8 cellular contexts compared by ENCODE assay signal in genomic region chr18:70490008-70490933, GRCh38.
DNase-seq lines count a peak whose midpoint lies in the region; FAIRE-seq and TF ChIP-seq lines count a peak whose summit lies in the region.

No MANE protein-coding gene starts in this region.

- TF ChIP-seq POLR2A in H54 (IDR thresholded peaks at IDR 0.05; ENCODE audit: low read depth, low read length) (no peak), tibial nerve (IDR thresholded peaks at IDR 0.05) (no peak)

- no peak overlapping the region for H3K4me3 Mint-ChIP-seq in activated CD4-positive, alpha-beta memory T cell treated with anti-CD3 and anti-CD28 coated beads for 36 hours
- H3K4me3 Mint-ChIP-seq in activated CD4-positive, alpha-beta memory T cell treated with anti-CD3 and anti-CD28 coated beads, Interleukin-2, amount 10 ng/mL, durations not matched to agents 7 days and 5 days: no peak overlapping the region

- no peaks in the 10 kb centered on the region for H3K36me3 Mint-ChIP-seq in activated CD4-positive, alpha-beta memory T cell treated with anti-CD3 and anti-CD28 coated beads for 36 hours
- H3K36me3 Mint-ChIP-seq in activated CD4-positive, alpha-beta memory T cell treated with anti-CD3 and anti-CD28 coated beads, Interleukin-2, amount 10 ng/mL, durations not matched to agents 7 days and 5 days (ENCODE audit: low read depth): no peaks in the 10 kb centered on the region

- peaks cover 0 to 4% (median 0%) of the 10 kb centered on the region in 4 donors for H3K4me1 ChIP-seq in tibial nerve

- TF ChIP-seq CTCF in dorsolateral prefrontal cortex (IDR thresholded peaks at IDR 0.05 in 54 of 56, conservative IDR thresholded peaks at IDR 0.05 in 2 of 56; ENCODE audit: low read depth in 1 of 56, partially characterized antibody in 56 of 56): peak; percentile 52 to 93 (median 77)
- TF ChIP-seq CTCF in tibial nerve (IDR thresholded peaks at IDR 0.05): peak; percentile 41 to 60 (median 48)

- no peaks in the 10 kb centered on the region for H3K9me3 ChIP-seq in tibial nerve

- POLR2A ChIA-PET in activated CD4-positive, alpha-beta memory T cell treated with anti-CD3 and anti-CD28 coated beads for 36 hours (lab: Charles Lee): no interaction called here
- POLR2A ChIA-PET in activated CD4-positive, alpha-beta memory T cell treated with anti-CD3 and anti-CD28 coated beads, Interleukin-2, amount 10 ng/mL, durations not matched to agents 7 days and 5 days (lab: Charles Lee): no interaction called here

- peak; percentile 21 for DNase-seq in activated CD4-positive, alpha-beta memory T cell treated with anti-CD3 and anti-CD28 coated beads for 36 hours
- no peak for DNase-seq in activated CD4-positive, alpha-beta memory T cell treated with anti-CD3 and anti-CD28 coated beads, Interleukin-2, amount 10 ng/mL, durations not matched to agents 7 days and 5 days
- DNase-seq in H54 (ENCODE audit: insufficient read length, low spot score) (no peak), NCI-H128 (lab: John Stamatoyannopoulos, UW; ENCODE audit: unreplicated experiment) (peak; percentile 59), SKM-1 treated with dmso at 0.1 percent for 144 hours (lab: John Stamatoyannopoulos, UW; ENCODE audit: unreplicated experiment) (peak; percentile 79), dorsolateral prefrontal cortex (peak in 3 of 10 donors; percentile 45 to 65 (median 54)), medulla oblongata (ENCODE audit: extremely low spot score) (peak; percentile 83), tibial nerve (ENCODE audit: low spot score in 2 of 2) (peak in 1 of 2 donors; percentile 59)

- FAIRE-seq in H54 (lab: Jason Lieb, UNC): peak; percentile 65

- no peaks in the 10 kb centered on the region for H3K4me1 Mint-ChIP-seq in activated CD4-positive, alpha-beta memory T cell treated with anti-CD3 and anti-CD28 coated beads for 36 hours (ENCODE audit: low read depth)
- H3K4me1 Mint-ChIP-seq in activated CD4-positive, alpha-beta memory T cell treated with anti-CD3 and anti-CD28 coated beads, Interleukin-2, amount 10 ng/mL, durations not matched to agents 7 days and 5 days: no peaks in the 10 kb centered on the region

- no peaks in the 10 kb centered on the region for H3K36me3 ChIP-seq in tibial nerve

- H3K27me3 ChIP-seq in dorsolateral prefrontal cortex (no peaks in the 10 kb centered on the region), tibial nerve (no peaks in the 10 kb centered on the region)

- intact Hi-C loops in activated CD4-positive, alpha-beta memory T cell treated with anti-CD3 and anti-CD28 coated beads for 36 hours (cut with micrococcal nuclease): no loop called here
- intact Hi-C loops in dorsolateral prefrontal cortex (cut with DNase I): loop anchor here in 1 of 2 donors (2.0 kb wide), 1 partner anchor 25 kb away; no protein-coding TSS in a partner anchor

- H3K27ac ChIP-seq in dorsolateral prefrontal cortex (peak overlapping the region in 15 of 59 donors; percentile 0 to 71 (median 21)), tibial nerve (peak overlapping the region in 1 of 4 donors; percentile 20)

- no peaks in the 10 kb centered on the region for H3K27me3 Mint-ChIP-seq in activated CD4-positive, alpha-beta memory T cell treated with anti-CD3 and anti-CD28 coated beads for 36 hours
- H3K27me3 Mint-ChIP-seq in activated CD4-positive, alpha-beta memory T cell treated with anti-CD3 and anti-CD28 coated beads, Interleukin-2, amount 10 ng/mL, durations not matched to agents 7 days and 5 days: peaks cover 3% of the 10 kb centered on the region

- H3K9me3 Mint-ChIP-seq in activated CD4-positive, alpha-beta memory T cell treated with anti-CD3 and anti-CD28 coated beads for 36 hours: no peaks in the 10 kb centered on the region
- H3K9me3 Mint-ChIP-seq in activated CD4-positive, alpha-beta memory T cell treated with anti-CD3 and anti-CD28 coated beads, Interleukin-2, amount 10 ng/mL, durations not matched to agents 7 days and 5 days: no peaks in the 10 kb centered on the region

- H3K4me3 ChIP-seq in dorsolateral prefrontal cortex: peak overlapping the region in 11 of 59 donors; percentile 6 to 35 (median 9)
- H3K4me3 ChIP-seq in tibial nerve: no peak overlapping the region

- peak in 1 of 2 donors; percentile 26 for TF ChIP-seq EP300 in tibial nerve (IDR thresholded peaks at IDR 0.05)

- no peak overlapping the region for H3K27ac Mint-ChIP-seq in activated CD4-positive, alpha-beta memory T cell treated with anti-CD3 and anti-CD28 coated beads for 36 hours
- H3K27ac Mint-ChIP-seq in activated CD4-positive, alpha-beta memory T cell treated with anti-CD3 and anti-CD28 coated beads, Interleukin-2, amount 10 ng/mL, durations not matched to agents 7 days and 5 days: no peak overlapping the region

- CTCF ChIA-PET in activated CD4-positive, alpha-beta memory T cell treated with anti-CD3 and anti-CD28 coated beads for 36 hours (lab: Charles Lee): interaction anchor here (0.6 to 3.6 kb wide), 21 partner anchors 9 to 1065 kb away, joined by 3 to 20 read pairs (median 3); no protein-coding TSS in a partner anchor
- CTCF ChIA-PET in activated CD4-positive, alpha-beta memory T cell treated with anti-CD3 and anti-CD28 coated beads, Interleukin-2, amount 10 ng/mL, durations not matched to agents 7 days and 5 days (lab: Charles Lee): interaction anchor here (0.6 to 2.8 kb wide), 8 partner anchors 9 to 284 kb away, joined by 3 to 19 read pairs (median 4); no protein-coding TSS in a partner anchor

- WGBS in tibial nerve, 2 donors: 10 to 15% methylated on average over 9 of the region's 9 CpGs

Comparison
In these comparisons a context has a peak if more than half of its experiments do, and no peak if none do; other contexts are left out.
1. DNase-seq: peak in activated CD4-positive, alpha-beta memory T cell treated with anti-CD3 and anti-CD28 coated beads for 36 hours (single experiment), NCI-H128 (single experiment), SKM-1 treated with dmso at 0.1 percent for 144 hours (single experiment) and medulla oblongata (single experiment); none in activated CD4-positive, alpha-beta memory T cell treated with anti-CD3 and anti-CD28 coated beads, Interleukin-2, amount 10 ng/mL, durations not matched to agents 7 days and 5 days (single experiment) and H54 (single experiment).